8 cellular contexts compared by ENCODE assay signal in genomic region chr10:72692897-72693598, GRCh38. TPM values are rescaled to one million over a fixed set of nuclear protein-coding genes. Genes with fewer than 3 reads are reported as not detected.
DNase-seq lines count a peak whose midpoint lies in the region; ATAC-seq and TF ChIP-seq lines count a peak whose summit lies in the region.

No MANE protein-coding gene starts in this region.

- H3K4me2 ChIP-seq in DOHH2 (ENCODE audit: low read length) (peak overlapping the region; percentile 97), fibroblast of lung (ENCODE audit: extremely low read depth, insufficient read depth, low read length) (peak overlapping the region; percentile 87)

- peak overlapping the region; percentile 83 for H3K4me3 Mint-ChIP-seq in T-helper 2 cell treated with Interferon-gamma antibody and Interleukin-4, amounts not matched to agents 5 μg/mL and 100 μg/mL, for 36 hours

- peak overlapping the region; percentile 60 for H3K27ac ChIP-seq in DOHH2 (ENCODE audit: low read depth, low read length)
- peak overlapping the region; percentile 79 for H3K27ac ChIP-seq in fibroblast of lung (ENCODE audit: insufficient read depth, low read length)

- H3K79me2 ChIP-seq in DOHH2 (ENCODE audit: control insufficient read depth, low read length) (peaks cover 50% of the 10 kb centered on the region), fibroblast of lung (ENCODE audit: control insufficient read depth, insufficient read depth, low read length) (peaks cover 47% of the 10 kb centered on the region)

- H3K9me3 Mint-ChIP-seq in T-helper 2 cell treated with Interferon-gamma antibody and Interleukin-4, amounts not matched to agents 5 μg/mL and 100 μg/mL, for 36 hours = no peaks in the 10 kb centered on the region

- H3K9ac ChIP-seq in fibroblast of lung (ENCODE audit: insufficient read depth, low read length) = peak overlapping the region; percentile 82

- H4K20me1 ChIP-seq in DOHH2 (ENCODE audit: control insufficient read depth, insufficient read depth, low read depth, low read length) = no peaks in the 10 kb centered on the region
- H4K20me1 ChIP-seq in fibroblast of lung (ENCODE audit: control insufficient read depth, extremely low read depth, insufficient read depth, low read length) = no peaks in the 10 kb centered on the region

- H3K9me3 ChIP-seq in DOHH2 (ENCODE audit: control insufficient read depth, insufficient read depth, low read length) = no peaks in the 10 kb centered on the region
- H3K9me3 ChIP-seq in fibroblast of lung (ENCODE audit: control insufficient read depth, insufficient read depth, low read depth, low read length) = no peaks in the 10 kb centered on the region

- no peak for DNase-seq in T-helper 2 cell treated with Interferon-gamma antibody and Interleukin-4, amounts not matched to agents 5 μg/mL and 100 μg/mL, for 36 hours (ENCODE audit: low spot score)
- peak; percentile 32 to 40 for DNase-seq in fibroblast of lung (ENCODE audit: low read depth in 2 of 2)
- DNase-seq in pons (ENCODE audit: low spot score) = peak; percentile 60
- no peak for DNase-seq in effector CD8-positive, alpha-beta T cell (lab: John Stamatoyannopoulos, UW)
- no peak for DNase-seq in stimulated activated naive CD4-positive, alpha-beta T cell treated with Interleukin-2 at 50 U/mL for 16 hours (lab: John Stamatoyannopoulos, UW)
- DNase-seq in NCI-H2171 treated with DMSO at 0.1 percent for 48 hours (lab: John Stamatoyannopoulos, UW) = no peak

- peak overlapping the region; percentile 29 for H3K27ac Mint-ChIP-seq in T-helper 2 cell treated with Interferon-gamma antibody and Interleukin-4, amounts not matched to agents 5 μg/mL and 100 μg/mL, for 36 hours

- peak overlapping the region; percentile 85 for H3K4me3 ChIP-seq in DOHH2 (ENCODE audit: low read length)
- peak overlapping the region; percentile 77 to 96 (median 87) for H3K4me3 ChIP-seq in fibroblast of lung (replicated peaks in 1 of 4; ENCODE audit: control extremely low read depth in 1 of 4, insufficient read depth in 1 of 4, low read depth in 3 of 4, low read length in 4 of 4)

- H3K27me3 ChIP-seq in DOHH2 (ENCODE audit: control insufficient read depth, low read length) (no peaks in the 10 kb centered on the region), fibroblast of lung (ENCODE audit: control insufficient read depth, insufficient read depth, low read length) (no peaks in the 10 kb centered on the region)

- H3K36me3 ChIP-seq in DOHH2 (ENCODE audit: control insufficient read depth, low read length) (no peaks in the 10 kb centered on the region), fibroblast of lung (ENCODE audit: control insufficient read depth, insufficient read depth, low read length) (no peaks in the 10 kb centered on the region)

- H3K4me1 ChIP-seq in DOHH2 (ENCODE audit: control insufficient read depth, low read length) (peaks cover 36% of the 10 kb centered on the region), fibroblast of lung (ENCODE audit: control insufficient read depth, extremely low read depth, insufficient read depth, low read length) (peaks cover 9% of the 10 kb centered on the region)

- no peaks in the 10 kb centered on the region for H3K36me3 Mint-ChIP-seq in T-helper 2 cell treated with Interferon-gamma antibody and Interleukin-4, amounts not matched to agents 5 μg/mL and 100 μg/mL, for 36 hours (ENCODE audit: low read depth)

- H2AFZ ChIP-seq in fibroblast of lung (ENCODE audit: low read length) = peak overlapping the region; percentile 21

- TF ChIP-seq CTCF in DOHH2 (IDR thresholded peaks at IDR 0.05; ENCODE audit: low read depth, low read length, poor library complexity, severe bottlenecking) = no peak
- no peak for TF ChIP-seq CTCF in fibroblast of lung (conservative IDR thresholded peaks at IDR 0.05 in 1 of 2, IDR thresholded peaks at IDR 0.05 in 1 of 2; ENCODE audit: low read depth in 1 of 2, low read length in 2 of 2)

- peak; percentile 1 for ATAC-seq in HG02571 (IDR thresholded peaks at IDR 0.05; ENCODE audit: unreplicated experiment)

- no peaks in the 10 kb centered on the region; the same call in 1 of the 2 replicates for H3F3A ChIP-seq in DOHH2 (ENCODE audit: control insufficient read depth, insufficient read depth)

- no peaks in the 10 kb centered on the region for H3K9me2 ChIP-seq in DOHH2 (replicated peaks; ENCODE audit: control insufficient read depth, low read length)

- H3K27me3 Mint-ChIP-seq in T-helper 2 cell treated with Interferon-gamma antibody and Interleukin-4, amounts not matched to agents 5 μg/mL and 100 μg/mL, for 36 hours (ENCODE audit: low read depth) = peaks cover 11% of the 10 kb centered on the region

- peaks cover 20% of the 10 kb centered on the region for H3K4me1 Mint-ChIP-seq in T-helper 2 cell treated with Interferon-gamma antibody and Interleukin-4, amounts not matched to agents 5 μg/mL and 100 μg/mL, for 36 hours (ENCODE audit: low read depth)

RNA-seq across cellular contexts. Expression of gene MCU, which starts 1.1 kb away (rescaled TPM):
- 20.0 and 40.5 TPM in 2 replicates for total RNA-seq in fibroblast of lung
- 63.2 and 77.1 TPM in 2 replicates for polyA plus RNA-seq in fibroblast of lung
- 29.8 and 33.9 TPM in 2 replicates for polyA plus RNA-seq in fibroblast of lung (2012)
- 36.5 and 76.0 TPM in 2 replicates for polyA minus RNA-seq in fibroblast of lung (ENCODE audit: low replicate concordance)

Comparison
In these comparisons a context has a peak if more than half of its experiments do, and no peak if none do; other contexts are left out.
1. DNase-seq: peak in fibroblast of lung (2 of 2) and pons (single experiment); none in T-helper 2 cell treated with Interferon-gamma antibody and Interleukin-4, amounts not matched to agents 5 μg/mL and 100 μg/mL, for 36 hours (single experiment), effector CD8-positive, alpha-beta T cell (single experiment), stimulated activated naive CD4-positive, alpha-beta T cell treated with Interleukin-2 at 50 U/mL for 16 hours (single experiment) and NCI-H2171 treated with DMSO at 0.1 percent for 48 hours (single experiment).